Comparison of ENCODE assay signal across 23 cellular contexts in genomic region chr5:136056771-136057335, GRCh38. TPM values are rescaled to one million over a fixed set of nuclear protein-coding genes. Genes with fewer than 3 reads are reported as not detected.
DNase-seq lines count a peak whose midpoint lies in the region; ATAC-seq, FAIRE-seq and TF ChIP-seq lines count a peak whose summit lies in the region.
"Had no signal": no experiment of that assay in that cellular context is flagged by ENCODE, and none has a peak within 500 bp of the region (broad histone marks: within the 10 kb centered on the region; RNA-seq: fewer than 3 reads in every experiment).

No MANE protein-coding gene starts in this region.

- H3K27ac Mint-ChIP-seq in activated T-helper 2 cell treated with anti-CD3 and anti-CD28 coated beads, Interferon-gamma antibody, Interleukin-2, Interleukin-4, amounts not matched to agents 10 μg/mL and 5 μg/mL and 100 μg/mL, durations not matched to agents 14 hours and 24 hours and 36 hours, result no peak overlapping the region
- H3K27ac Mint-ChIP-seq: naive thymus-derived CD4-positive, alpha-beta T cell had no signal

- no peaks in the 10 kb centered on the region for H3K9me3 Mint-ChIP-seq in activated T-helper 2 cell treated with anti-CD3 and anti-CD28 coated beads, Interferon-gamma antibody, Interleukin-2, Interleukin-4, amounts not matched to agents 10 μg/mL and 5 μg/mL and 100 μg/mL, durations not matched to agents 14 hours and 24 hours and 36 hours
- H3K9me3 Mint-ChIP-seq: naive thymus-derived CD4-positive, alpha-beta T cell had no signal

- H3K9me3 ChIP-seq in A549 (no peaks in the 10 kb centered on the region), Panc1 (ENCODE audit: control insufficient read depth, insufficient read depth, low read depth, low read length) (no peaks in the 10 kb centered on the region), gastroesophageal sphincter (no peaks in the 10 kb centered on the region), prostate gland (no peaks in the 10 kb centered on the region)
- H3K9me3 ChIP-seq: upper lobe of left lung had no signal

- no peak for FAIRE-seq in A549 (lab: Jason Lieb, UNC)

- H3K4me1 ChIP-seq in A549, result peaks cover 97% of the 10 kb centered on the region
- H3K4me1 ChIP-seq in Panc1 (ENCODE audit: control insufficient read depth, insufficient read depth, low read length), result peaks cover 43% of the 10 kb centered on the region
- peaks cover 13 to 52% (median 18%) of the 10 kb centered on the region in 3 donors for H3K4me1 ChIP-seq in gastroesophageal sphincter
- no peaks in the 10 kb centered on the region for H3K4me1 ChIP-seq in prostate gland (replicated peaks)

- TF ChIP-seq RAD21 in A549 (conservative IDR thresholded peaks at IDR 0.05 in 1 of 2, IDR thresholded peaks at IDR 0.05 in 1 of 2), result no peak

- TF ChIP-seq POLR2A in A549 (IDR thresholded peaks at IDR 0.05; ENCODE audit: low read length) (no peak), gastroesophageal sphincter (IDR thresholded peaks at IDR 0.05) (no peak), prostate gland (IDR thresholded peaks at IDR 0.05) (no peak)

- in situ Hi-C loops in Panc1 (cut with HindIII; ENCODE audit: low pct_unique_long_range_greater_than_20kb, low sequenced_read_pairs), result no loop called here

- H3K4me3 Mint-ChIP-seq in activated T-helper 2 cell treated with anti-CD3 and anti-CD28 coated beads, Interferon-gamma antibody, Interleukin-2, Interleukin-4, amounts not matched to agents 10 μg/mL and 5 μg/mL and 100 μg/mL, durations not matched to agents 14 hours and 24 hours and 36 hours (ENCODE audit: low read depth), result no peak overlapping the region
- H3K4me3 Mint-ChIP-seq: naive thymus-derived CD4-positive, alpha-beta T cell had no signal

- TF ChIP-seq CTCF in A549 (IDR thresholded peaks at IDR 0.05) (no peak), Panc1 (IDR thresholded peaks at IDR 0.05) (no peak), gastroesophageal sphincter (IDR thresholded peaks at IDR 0.05) (no peak), prostate gland (IDR thresholded peaks at IDR 0.05) (no peak)

- no peak for TF ChIP-seq EP300 in A549 (IDR thresholded peaks at IDR 0.05)
- TF ChIP-seq EP300 in gastroesophageal sphincter (IDR thresholded peaks at IDR 0.05), result no peak

- no peaks in the 10 kb centered on the region for H3K36me3 Mint-ChIP-seq in activated T-helper 2 cell treated with anti-CD3 and anti-CD28 coated beads, Interferon-gamma antibody, Interleukin-2, Interleukin-4, amounts not matched to agents 10 μg/mL and 5 μg/mL and 100 μg/mL, durations not matched to agents 14 hours and 24 hours and 36 hours (ENCODE audit: low read depth)
- H3K36me3 Mint-ChIP-seq: naive thymus-derived CD4-positive, alpha-beta T cell had no signal

- H3K27me3 ChIP-seq in Panc1 (ENCODE audit: control insufficient read depth, insufficient read depth, low read length) (no peaks in the 10 kb centered on the region), gastroesophageal sphincter (no peaks in the 10 kb centered on the region), prostate gland (replicated peaks; ENCODE audit: insufficient read depth) (no peaks in the 10 kb centered on the region)
- H3K27me3 ChIP-seq: upper lobe of left lung had no signal

- H3K36me3 ChIP-seq in Panc1 (ENCODE audit: control insufficient read depth, insufficient read depth, low read length) (peaks cover 10% of the 10 kb centered on the region), gastroesophageal sphincter (peaks cover 0 to 26% of the 10 kb centered on the region in 2 donors), prostate gland (no peaks in the 10 kb centered on the region)

- peaks cover 2% of the 10 kb centered on the region for H3K27me3 Mint-ChIP-seq in activated T-helper 2 cell treated with anti-CD3 and anti-CD28 coated beads, Interferon-gamma antibody, Interleukin-2, Interleukin-4, amounts not matched to agents 10 μg/mL and 5 μg/mL and 100 μg/mL, durations not matched to agents 14 hours and 24 hours and 36 hours (ENCODE audit: low read depth)

- intact Hi-C loops in Panc1 (cut with micrococcal nuclease; ENCODE audit: unreplicated experiment), result no loop called here
- intact Hi-C loops in prostate gland (cut with DNase I), result no loop called here
- intact Hi-C loops in activated T-helper 2 cell treated with anti-CD3 and anti-CD28 coated beads, Interferon-gamma antibody, Interleukin-2, Interleukin-4, amounts not matched to agents 10 μg/mL and 5 μg/mL and 100 μg/mL, durations not matched to agents 14 hours and 24 hours and 36 hours (cut with micrococcal nuclease), result no loop called here

- CTCF ChIA-PET in A549 (lab: Yijun Ruan, JAX), result interaction anchor here (0.8 to 5.5 kb wide), 23 partner anchors 11 to 169 kb away, joined by 3 to 79 read pairs (median 10); partner anchors contain the start of gene TGFBI
- CTCF ChIA-PET in Panc1 (lab: Charles Lee), result no interaction called here

- no peaks in the 10 kb centered on the region for H3K4me1 Mint-ChIP-seq in activated T-helper 2 cell treated with anti-CD3 and anti-CD28 coated beads, Interferon-gamma antibody, Interleukin-2, Interleukin-4, amounts not matched to agents 10 μg/mL and 5 μg/mL and 100 μg/mL, durations not matched to agents 14 hours and 24 hours and 36 hours (ENCODE audit: low read depth)

- peak overlapping the region; percentile 73 for H3K4me2 ChIP-seq in A549

- DNase-seq in A549 (ENCODE audit: low read depth in 1 of 2, low spot score in 1 of 2) (no peak), Panc1 (ENCODE audit: low read depth, low spot score) (no peak), prostate gland (ENCODE audit: low spot score) (no peak), hypothalamus (lab: John Stamatoyannopoulos, UW) (no peak)
- DNase-seq in activated T-helper 2 cell treated with anti-CD3 and anti-CD28 coated beads, Interferon-gamma antibody, Interleukin-2, Interleukin-4, amounts not matched to agents 10 μg/mL and 5 μg/mL and 100 μg/mL, durations not matched to agents 14 hours and 24 hours and 36 hours (ENCODE audit: low spot score), result no peak
- DNase-seq in stimulated activated CD4-positive, alpha-beta T cell treated with anti-CD3 and anti-CD28 coated beads, Interleukin-1b, Interleukin-23, amount 100 ng/mL, for 48 hours, result no peak
- DNase-seq: activated CD4-positive, CD25-positive, alpha-beta regulatory T cell; amygdala; cortex of kidney; GF-D8; H7; hippocampal formation; MM.1S; naive thymus-derived CD4-positive, alpha-beta T cell; NCI-H1930; NCI-H524; OCI-M1; stimulated activated CD4-positive, alpha-beta T cell treated with anti-CD3 and anti-CD28 coated beads, Interleukin-2, amount 100 ng/mL, for 48 hours; T-helper 1 cell; upper lobe of left lung had no signal

- ATAC-seq in A549 (no peak), Panc1 (no peak), gastroesophageal sphincter (no peak), HG03469 (IDR thresholded peaks at IDR 0.05; ENCODE audit: unreplicated experiment) (no peak)
- ATAC-seq: esophagus mucosa; naive thymus-derived CD4-positive, alpha-beta T cell had no signal

- POLR2A ChIA-PET in A549 (lab: Yijun Ruan, JAX) (interaction anchor here (0.7 to 1.9 kb wide), 7 partner anchors 16 to 79 kb away, joined by 3 to 8 read pairs (median 5); no protein-coding TSS in a partner anchor), Panc1 (lab: Charles Lee) (interaction anchor here (0.6 kb wide), 1 partner anchor 396 kb away, joined by 3 read pairs; no protein-coding TSS in a partner anchor)

- peak overlapping the region; percentile 86 to 93 for H3K27ac ChIP-seq in A549
- H3K27ac ChIP-seq in Panc1 (ENCODE audit: low read length), result peak overlapping the region; percentile 71
- peak overlapping the region; percentile 79 to 91 (median 86) for H3K27ac ChIP-seq in gastroesophageal sphincter
- H3K27ac ChIP-seq in prostate gland, result peak overlapping the region; percentile 50 to 51

- BruUV-seq in Panc1 (replicated peaks; lab: Mats Ljungman, UMichigan), result no TSS peak

- WGBS in A549 (ENCODE audit: missing lambda C conversion rate), result 86% methylated on average over 8 of the region's 8 CpGs
- WGBS in gastroesophageal sphincter (ENCODE audit: low coverage in 1 of 2), 2 donors, result 90 to 100% methylated on average over 1 to 2 of the region's 8 CpGs
- WGBS in prostate gland, result 79% methylated on average over 8 of the region's 8 CpGs

- H3K4me3 ChIP-seq in A549, result no peak overlapping the region
- no peak overlapping the region for H3K4me3 ChIP-seq in Panc1 (ENCODE audit: low read depth in 2 of 2, low read length in 2 of 2)
- no peak overlapping the region for H3K4me3 ChIP-seq in gastroesophageal sphincter
- no peak overlapping the region for H3K4me3 ChIP-seq in prostate gland
- H3K4me3 ChIP-seq: upper lobe of left lung had no signal

TF ChIP-seq in A549, 52 proteins besides CTCF, POLR2A, EP300 and RAD21 (continues in another document):
- TF ChIP-seq SMC3 (IDR thresholded peaks at IDR 0.05) (no peak), HEYL (CRISPR knock-in tag; IDR thresholded peaks at IDR 0.05) (no peak), TP53 (CRISPR knock-in tag; IDR thresholded peaks at IDR 0.05) (no peak), FOSB (CRISPR knock-in tag; IDR thresholded peaks at IDR 0.05) (no peak; the same call in 1 of the 2 replicates), CBX8 (IDR thresholded peaks at IDR 0.05) (no peak), ZNF302 (CRISPR knock-in tag; IDR thresholded peaks at IDR 0.05) (no peak), HES2 (IDR thresholded peaks at IDR 0.05) (no peak), RFX5 (IDR thresholded peaks at IDR 0.05) (no peak), EHMT2 (IDR thresholded peaks at IDR 0.05; ENCODE audit: low read depth) (no peak)

RNA-seq across cellular contexts. Expression of gene TGFBI, which starts 28.1 kb away (rescaled TPM):
- polyA plus RNA-seq in A549 (2011; rRNA removed) (1,135 and 1,466 TPM in 2 replicates), A549 (2017; fragmentation: RNase III; extraction: RNeasy Plus Mini Kit Qiagen cat#74134 plus additional on column Dnase treatment) (1,411 to 1,859 TPM (median 1,765 TPM) in 3 replicates)
- 661 and 843 TPM in 2 replicates for polyA plus RNA-seq in A549 (2012; cell fraction: cytosol; rRNA removed)
- polyA plus RNA-seq in A549 (2012; cell fraction: nucleus; rRNA removed), result 1,811 and 1,913 TPM in 2 replicates
- 1,411 and 1,484 TPM in 2 replicates for polyA minus RNA-seq in A549 (2011; rRNA and poly(A)+ RNA removed)
- total RNA-seq in Panc1 (2021; ENCODE audit: unreplicated experiment) (314 TPM), gastroesophageal sphincter (100 to 1,000 TPM in 3 of 4 donors, 10 to 100 TPM in 1; 29.0 to 159 (median 112) TPM), prostate gland (10 to 100 TPM; 17.9 to 41.7 TPM)
- polyA plus RNA-seq in Panc1 (2012; ENCODE audit: insufficient read length), result 384 TPM
- not detected in 2 replicates for total RNA-seq in activated T-helper 2 cell treated with anti-CD3 and anti-CD28 coated beads, Interferon-gamma antibody, Interleukin-2, Interleukin-4, amounts not matched to agents 10 μg/mL and 5 μg/mL and 100 μg/mL, durations not matched to agents 14 hours and 24 hours and 36 hours

Comparison
In these comparisons a context has a peak if more than half of its experiments do, and no peak if none do; other contexts are left out.
1. RNA of gene TGFBI, which starts 28.1 kb away (total RNA-seq): 314 TPM in Panc1 (single experiment), 29.0 to 159 TPM in gastroesophageal sphincter and 17.9 to 41.7 TPM in prostate gland; not detected in activated T-helper 2 cell treated with anti-CD3 and anti-CD28 coated beads, Interferon-gamma antibody, Interleukin-2, Interleukin-4, amounts not matched to agents 10 μg/mL and 5 μg/mL and 100 μg/mL, durations not matched to agents 14 hours and 24 hours and 36 hours; every median in the first group is over 10 times any median in the second.
2. Peak in every context shown above with its lines, with median percentiles within 50 percentile points of each other: H3K27ac ChIP-seq.